ENCODE assay signal across 2 cellular contexts in the genomic region with DNA sequence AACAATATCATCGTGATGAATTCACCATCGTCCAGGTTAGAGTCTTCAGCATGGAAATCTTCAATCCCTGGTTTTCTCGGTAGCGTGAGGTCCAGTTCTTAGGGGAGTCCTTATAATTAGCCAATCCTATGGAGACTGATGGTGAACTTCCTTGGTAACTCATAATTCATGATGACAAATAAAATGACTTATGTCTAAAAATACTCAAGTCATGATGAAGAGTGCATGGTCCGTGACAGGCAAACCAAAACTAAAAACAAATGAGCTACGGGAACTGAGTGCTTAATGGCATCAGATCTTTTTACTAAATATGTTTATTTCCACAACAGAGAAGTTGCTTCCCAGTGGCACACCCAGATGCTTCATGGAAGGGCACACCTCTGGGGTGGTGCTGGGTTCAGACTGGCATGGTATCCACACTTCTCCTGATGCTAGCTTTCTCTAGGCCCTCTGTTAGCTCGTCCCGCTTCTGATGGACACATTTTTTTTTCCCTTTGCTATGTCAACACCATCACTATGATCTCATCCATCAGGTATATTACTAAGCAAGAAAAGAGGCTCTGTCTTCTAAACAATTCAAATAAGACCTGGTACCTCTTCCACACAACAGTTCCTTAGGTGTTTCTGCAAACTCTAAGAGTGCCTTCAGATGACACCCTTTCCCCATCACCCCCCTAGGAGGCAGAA.
TF ChIP-seq lines count a peak whose summit lies in the region.

No MANE protein-coding gene starts in this region.

TF ChIP-seq in HepG2, 621 proteins besides CTCF, POLR2A, EP300 and RAD21 (continued from another document):
- TF ChIP-seq, protein P1, sequence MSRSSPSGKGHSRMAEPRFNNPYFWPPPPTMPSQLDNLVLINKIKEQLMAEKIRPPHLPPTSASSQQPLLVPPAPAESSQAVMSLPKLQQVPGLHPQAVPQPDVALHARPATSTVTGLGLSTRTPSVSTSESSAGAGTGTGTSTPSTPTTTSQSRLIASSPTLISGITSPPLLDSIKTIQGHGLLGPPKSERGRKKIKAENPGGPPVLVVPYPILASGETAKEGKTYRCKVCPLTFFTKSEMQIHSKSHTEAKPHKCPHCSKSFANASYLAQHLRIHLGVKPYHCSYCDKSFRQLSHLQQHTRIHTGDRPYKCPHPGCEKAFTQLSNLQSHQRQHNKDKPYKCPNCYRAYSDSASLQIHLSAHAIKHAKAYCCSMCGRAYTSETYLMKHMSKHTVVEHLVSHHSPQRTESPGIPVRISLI (CRISPR knock-in tag; IDR thresholded peaks at IDR 0.05; ENCODE audit: borderline replicate concordance), result peak; percentile 62; the same call in 1 of the 2 replicates
- no peak for TF ChIP-seq FOXA1 (IDR thresholded peaks at IDR 0.05)
- peak; percentile 67 for TF ChIP-seq FOXA1 (CRISPR knock-in tag; IDR thresholded peaks at IDR 0.05)
- TF ChIP-seq SAP130 (CRISPR knock-in tag; IDR thresholded peaks at IDR 0.05; ENCODE audit: low read depth), result no peak

TF ChIP-seq in GM12878, 131 proteins besides CTCF, POLR2A, EP300 and RAD21 (continued from another document):
- TF ChIP-seq NBN (IDR thresholded peaks at IDR 0.05) (no peak), HDAC6 (IDR thresholded peaks at IDR 0.05; ENCODE audit: unreplicated experiment) (no peak), MYC (IDR thresholded peaks at IDR 0.05; ENCODE audit: insufficient read depth, insufficient read length, insufficient replicate concordance, low read length, severe bottlenecking) (no peak), PAX8 (IDR thresholded peaks at IDR 0.05) (no peak)
- TF ChIP-seq, protein P2, sequence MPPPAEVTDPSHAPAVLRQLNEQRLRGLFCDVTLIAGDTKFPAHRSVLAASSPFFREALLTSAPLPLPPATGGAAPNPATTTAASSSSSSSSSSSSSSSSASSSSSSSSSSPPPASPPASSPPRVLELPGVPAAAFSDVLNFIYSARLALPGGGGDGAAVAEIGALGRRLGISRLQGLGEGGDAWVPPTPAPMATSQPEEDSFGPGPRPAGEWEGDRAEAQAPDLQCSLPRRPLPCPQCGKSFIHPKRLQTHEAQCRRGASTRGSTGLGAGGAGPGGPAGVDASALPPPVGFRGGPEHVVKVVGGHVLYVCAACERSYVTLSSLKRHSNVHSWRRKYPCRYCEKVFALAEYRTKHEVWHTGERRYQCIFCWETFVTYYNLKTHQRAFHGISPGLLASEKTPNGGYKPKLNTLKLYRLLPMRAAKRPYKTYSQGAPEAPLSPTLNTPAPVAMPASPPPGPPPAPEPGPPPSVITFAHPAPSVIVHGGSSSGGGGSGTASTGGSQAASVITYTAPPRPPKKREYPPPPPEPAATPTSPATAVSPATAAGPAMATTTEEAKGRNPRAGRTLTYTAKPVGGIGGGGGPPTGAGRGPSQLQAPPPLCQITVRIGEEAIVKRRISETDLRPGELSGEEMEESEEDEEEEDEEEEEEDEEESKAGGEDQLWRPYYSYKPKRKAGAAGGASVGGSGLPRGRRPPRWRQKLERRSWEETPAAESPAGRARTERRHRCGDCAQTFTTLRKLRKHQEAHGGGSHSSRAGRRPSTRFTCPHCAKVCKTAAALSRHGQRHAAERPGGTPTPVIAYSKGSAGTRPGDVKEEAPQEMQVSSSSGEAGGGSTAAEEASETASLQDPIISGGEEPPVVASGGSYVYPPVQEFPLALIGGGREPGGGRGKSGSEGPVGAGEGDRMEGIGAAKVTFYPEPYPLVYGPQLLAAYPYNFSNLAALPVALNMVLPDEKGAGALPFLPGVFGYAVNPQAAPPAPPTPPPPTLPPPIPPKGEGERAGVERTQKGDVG (CRISPR knock-in tag; IDR thresholded peaks at IDR 0.05), result no peak
- TF ChIP-seq, protein P3, sequence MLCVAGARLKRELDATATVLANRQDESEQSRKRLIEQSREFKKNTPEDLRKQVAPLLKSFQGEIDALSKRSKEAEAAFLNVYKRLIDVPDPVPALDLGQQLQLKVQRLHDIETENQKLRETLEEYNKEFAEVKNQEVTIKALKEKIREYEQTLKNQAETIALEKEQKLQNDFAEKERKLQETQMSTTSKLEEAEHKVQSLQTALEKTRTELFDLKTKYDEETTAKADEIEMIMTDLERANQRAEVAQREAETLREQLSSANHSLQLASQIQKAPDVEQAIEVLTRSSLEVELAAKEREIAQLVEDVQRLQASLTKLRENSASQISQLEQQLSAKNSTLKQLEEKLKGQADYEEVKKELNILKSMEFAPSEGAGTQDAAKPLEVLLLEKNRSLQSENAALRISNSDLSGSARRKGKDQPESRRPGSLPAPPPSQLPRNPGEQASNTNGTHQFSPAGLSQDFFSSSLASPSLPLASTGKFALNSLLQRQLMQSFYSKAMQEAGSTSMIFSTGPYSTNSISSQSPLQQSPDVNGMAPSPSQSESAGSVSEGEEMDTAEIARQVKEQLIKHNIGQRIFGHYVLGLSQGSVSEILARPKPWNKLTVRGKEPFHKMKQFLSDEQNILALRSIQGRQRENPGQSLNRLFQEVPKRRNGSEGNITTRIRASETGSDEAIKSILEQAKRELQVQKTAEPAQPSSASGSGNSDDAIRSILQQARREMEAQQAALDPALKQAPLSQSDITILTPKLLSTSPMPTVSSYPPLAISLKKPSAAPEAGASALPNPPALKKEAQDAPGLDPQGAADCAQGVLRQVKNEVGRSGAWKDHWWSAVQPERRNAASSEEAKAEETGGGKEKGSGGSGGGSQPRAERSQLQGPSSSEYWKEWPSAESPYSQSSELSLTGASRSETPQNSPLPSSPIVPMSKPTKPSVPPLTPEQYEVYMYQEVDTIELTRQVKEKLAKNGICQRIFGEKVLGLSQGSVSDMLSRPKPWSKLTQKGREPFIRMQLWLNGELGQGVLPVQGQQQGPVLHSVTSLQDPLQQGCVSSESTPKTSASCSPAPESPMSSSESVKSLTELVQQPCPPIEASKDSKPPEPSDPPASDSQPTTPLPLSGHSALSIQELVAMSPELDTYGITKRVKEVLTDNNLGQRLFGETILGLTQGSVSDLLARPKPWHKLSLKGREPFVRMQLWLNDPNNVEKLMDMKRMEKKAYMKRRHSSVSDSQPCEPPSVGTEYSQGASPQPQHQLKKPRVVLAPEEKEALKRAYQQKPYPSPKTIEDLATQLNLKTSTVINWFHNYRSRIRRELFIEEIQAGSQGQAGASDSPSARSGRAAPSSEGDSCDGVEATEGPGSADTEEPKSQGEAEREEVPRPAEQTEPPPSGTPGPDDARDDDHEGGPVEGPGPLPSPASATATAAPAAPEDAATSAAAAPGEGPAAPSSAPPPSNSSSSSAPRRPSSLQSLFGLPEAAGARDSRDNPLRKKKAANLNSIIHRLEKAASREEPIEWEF (IDR thresholded peaks at IDR 0.05; ENCODE audit: insufficient replicate concordance, low read depth, low read length), result no peak
TF ChIP-seq in GM12878: peak in this region for 0.
